Comparison of ENCODE assay signal across 15 cellular contexts in the genomic region with DNA sequence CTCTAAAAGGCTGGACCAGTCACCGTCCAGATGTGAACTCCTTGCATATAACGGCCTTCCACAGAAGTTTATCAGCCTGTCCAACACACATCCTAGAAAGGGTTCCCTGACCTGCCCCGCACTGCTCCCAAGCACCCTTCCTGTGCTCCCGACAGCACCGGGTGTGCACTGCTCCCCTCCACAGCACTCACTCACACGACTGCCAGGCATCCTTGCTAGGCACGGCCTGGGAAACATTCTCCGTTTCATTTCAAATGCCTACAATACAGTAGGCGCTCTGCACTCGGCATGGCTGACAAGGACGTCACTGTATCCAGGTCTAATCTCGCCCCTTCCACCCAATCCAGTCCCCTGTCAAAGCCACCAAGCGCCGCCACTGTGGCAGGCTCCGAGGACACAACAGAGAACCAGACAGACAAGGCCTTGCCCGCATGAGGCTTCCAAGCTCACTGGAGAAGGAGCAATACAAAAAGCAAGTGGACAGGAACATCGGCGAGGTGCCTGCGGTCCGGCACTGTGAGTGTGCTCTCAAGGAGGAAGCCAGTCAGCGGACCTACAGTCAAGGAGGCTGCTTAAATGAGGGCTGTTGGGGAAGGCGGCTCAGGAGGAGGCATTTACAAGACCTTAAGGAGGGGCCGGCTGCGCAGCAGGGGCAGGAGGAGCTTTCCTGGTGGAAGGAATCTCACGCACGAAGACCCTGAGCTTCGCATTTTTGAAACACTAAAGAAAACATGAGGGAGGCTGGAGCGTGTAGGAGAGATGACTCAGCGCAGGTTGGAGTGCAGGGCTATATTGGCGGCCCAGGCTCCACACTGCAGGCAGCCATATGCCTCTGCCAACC. TPM values are rescaled to one million over a fixed set of nuclear protein-coding genes. Genes with fewer than 3 reads are reported as not detected.
DNase-seq lines count a peak whose midpoint lies in the region; FAIRE-seq and TF ChIP-seq lines count a peak whose summit lies in the region.
"Had no signal": no experiment of that assay in that cellular context is flagged by ENCODE, and none has a peak within 500 bp of the region (broad histone marks: within the 10 kb centered on the region; RNA-seq: fewer than 3 reads in every experiment).

No MANE protein-coding gene starts in this region.

- H3K27ac Mint-ChIP-seq in endothelial cell (ENCODE audit: unreplicated experiment), result peak overlapping the region; percentile 67
- H3K27ac Mint-ChIP-seq: activated naive CD4-positive, alpha-beta T cell treated with anti-CD3 and anti-CD28 coated beads, Interleukin-2, amount 50 U/mL, for 24 hours; CD8-positive, alpha-beta T cell had no signal

- H3K4me1 ChIP-seq in mesendoderm (ENCODE audit: control insufficient read depth, low read depth, low read length), result no peaks in the 10 kb centered on the region

- H2BK120ac ChIP-seq in mesendoderm (ENCODE audit: low read depth, low read length), result no peak overlapping the region

- no peak overlapping the region for H2BK15ac ChIP-seq in mesendoderm (replicated peaks; ENCODE audit: low read depth)

- peak overlapping the region; percentile 23 for H3K4me3 Mint-ChIP-seq in endothelial cell (ENCODE audit: unreplicated experiment)
- H3K4me3 Mint-ChIP-seq: activated naive CD4-positive, alpha-beta T cell treated with anti-CD3 and anti-CD28 coated beads, Interleukin-2, amount 50 U/mL, for 24 hours; CD8-positive, alpha-beta T cell had no signal

- peak overlapping the region; percentile 14 for H3K27ac ChIP-seq in mesendoderm (ENCODE audit: low read depth, low read length)

- H3K9me3 Mint-ChIP-seq in endothelial cell (ENCODE audit: unreplicated experiment), result no peaks in the 10 kb centered on the region
- H3K9me3 Mint-ChIP-seq: activated naive CD4-positive, alpha-beta T cell treated with anti-CD3 and anti-CD28 coated beads, Interleukin-2, amount 50 U/mL, for 24 hours; CD8-positive, alpha-beta T cell had no signal

- no peak overlapping the region for H2BK5ac ChIP-seq in mesendoderm (ENCODE audit: low read length)

- H3K56ac ChIP-seq in mesendoderm (ENCODE audit: low read length), result peak overlapping the region; percentile 29

- peaks cover 32% of the 10 kb centered on the region for H3K36me3 Mint-ChIP-seq in endothelial cell (ENCODE audit: low read depth, unreplicated experiment)

- no peaks in the 10 kb centered on the region for H3K9me3 ChIP-seq in MG63

- DNase-seq in MG63 (peak; percentile 52), endothelial cell (ENCODE audit: low spot score) (no peak), mesendoderm (peak; percentile 90), urothelium cell line (ENCODE audit: low spot score) (no peak), GM19239 (ENCODE audit: insufficient read length, low spot score) (no peak), GM19238 (ENCODE audit: insufficient read length, low spot score) (no peak), NK-92 (lab: John Stamatoyannopoulos, UW; ENCODE audit: unreplicated experiment) (no peak)
- DNase-seq: CD8-positive, alpha-beta T cell; dermis blood vessel endothelial cell; NCI-H446; RPMI8226; stimulated activated CD4-positive, alpha-beta T cell treated with anti-CD3 and anti-CD28 coated beads, Interleukin-4, amount 100 ng/mL, for 1 hour; stimulated activated naive CD8-positive, alpha-beta T cell treated with anti-CD3 and anti-CD28 coated beads, Interleukin-15, Interleukin-2, amounts not matched to agents 100 U/mL and 50 U/mL, for 24 hours had no signal

- FAIRE-seq in urothelium cell line (lab: Jason Lieb, UNC) (peak; percentile 89), GM19239 (lab: Jason Lieb, UNC) (no peak)
- FAIRE-seq: frontal cortex had no signal

- H3K79me1 ChIP-seq in mesendoderm (ENCODE audit: low read length), result peaks cover 33% of the 10 kb centered on the region

- peaks cover 78% of the 10 kb centered on the region for H3K79me2 ChIP-seq in mesendoderm (ENCODE audit: control insufficient read depth, insufficient read depth, low read length)

- H3K18ac ChIP-seq in mesendoderm (ENCODE audit: low read length), result peak overlapping the region; percentile 29

- H3K23ac ChIP-seq in mesendoderm (ENCODE audit: low read length), result no peak overlapping the region

- no peak overlapping the region for H3K4me3 ChIP-seq in MG63
- no peak overlapping the region for H3K4me3 ChIP-seq in mesendoderm (ENCODE audit: low read length)

- WGBS in mesendoderm (ENCODE audit: extremely low coverage, insufficient coverage, low lambda C conversion rate), result no CpG with 5 or more reads among the region's 30 CpGs

- H3K4ac ChIP-seq in mesendoderm (ENCODE audit: low read depth, low read length), result no peak overlapping the region

- H3K4me2 ChIP-seq in mesendoderm (ENCODE audit: low read length), result no peak overlapping the region

- no peak overlapping the region for H4K5ac ChIP-seq in mesendoderm (ENCODE audit: low read length)

- H2AK5ac ChIP-seq in mesendoderm (ENCODE audit: low read length), result no peak overlapping the region

- peaks cover 15% of the 10 kb centered on the region for H3K27me3 Mint-ChIP-seq in endothelial cell (ENCODE audit: unreplicated experiment)
- H3K27me3 Mint-ChIP-seq: activated naive CD4-positive, alpha-beta T cell treated with anti-CD3 and anti-CD28 coated beads, Interleukin-2, amount 50 U/mL, for 24 hours had no signal

- peaks cover 9% of the 10 kb centered on the region for H3K36me3 ChIP-seq in MG63
- H3K36me3 ChIP-seq in mesendoderm (ENCODE audit: control insufficient read depth, insufficient read depth, low read length), result no peaks in the 10 kb centered on the region

- TF ChIP-seq CTCF in endothelial cell (IDR thresholded peaks at IDR 0.05; ENCODE audit: unreplicated experiment), result no peak

- H3K27me3 ChIP-seq in MG63 (no peaks in the 10 kb centered on the region), mesendoderm (ENCODE audit: insufficient read depth, low read length, poor library complexity) (no peaks in the 10 kb centered on the region)

- no peak overlapping the region for H3K9ac ChIP-seq in mesendoderm (ENCODE audit: low read length)

- H4K8ac ChIP-seq in mesendoderm (ENCODE audit: low read depth, low read length), result no peak overlapping the region

- peaks cover 64% of the 10 kb centered on the region for H3K4me1 Mint-ChIP-seq in endothelial cell (ENCODE audit: unreplicated experiment)

RNA-seq across cellular contexts. Expression of a gene that starts 29.2 kb away (rescaled TPM):
- total RNA-seq in MG63 (2014; rRNA removed; shearing (Covaris generic); ENCODE audit: low replicate concordance), result 23.1 and 49.1 TPM in 2 replicates
- 105 TPM for total RNA-seq in endothelial cell (ENCODE audit: unreplicated experiment)
- 46.1 TPM for polyA plus RNA-seq in mesendoderm (2013, experiment 1 of 2)
- polyA plus RNA-seq in mesendoderm (2013, experiment 2 of 2), result 47.4 TPM

Comparison
In these comparisons a context has a peak if more than half of its experiments do, and no peak if none do; other contexts are left out.
1. DNase-seq: peak in MG63 (single experiment) and mesendoderm (single experiment); none in endothelial cell (single experiment), urothelium cell line (single experiment), GM19239 (single experiment), GM19238 (single experiment) and NK-92 (single experiment).